ENCODE assay signal across 1 cellular context in the genomic region with DNA sequence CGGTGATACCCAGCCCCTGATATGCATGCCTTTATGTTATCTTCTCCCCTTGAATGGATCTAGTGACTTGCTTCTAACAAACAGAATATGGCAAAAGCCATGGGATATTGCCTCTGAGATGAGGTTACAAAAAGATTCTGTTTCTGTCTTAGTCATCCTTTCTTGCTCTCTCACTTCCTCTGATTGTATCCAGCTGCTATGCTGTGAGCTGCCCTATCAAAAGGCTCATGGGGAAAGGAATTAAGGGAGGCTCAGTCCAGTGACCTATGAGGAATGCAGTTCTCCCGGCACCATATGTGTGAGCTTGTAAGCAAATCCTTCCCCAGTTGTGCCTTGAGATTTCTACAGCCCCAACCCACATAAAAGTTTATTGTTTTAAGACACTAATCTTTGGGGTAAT.
TF ChIP-seq lines count a peak whose summit lies in the region.

No MANE protein-coding gene starts in this region.

TF ChIP-seq in WTC11, 78 proteins besides CTCF, POLR2A, EP300 and RAD21 (continued from another document):
- TF ChIP-seq, protein P1, sequence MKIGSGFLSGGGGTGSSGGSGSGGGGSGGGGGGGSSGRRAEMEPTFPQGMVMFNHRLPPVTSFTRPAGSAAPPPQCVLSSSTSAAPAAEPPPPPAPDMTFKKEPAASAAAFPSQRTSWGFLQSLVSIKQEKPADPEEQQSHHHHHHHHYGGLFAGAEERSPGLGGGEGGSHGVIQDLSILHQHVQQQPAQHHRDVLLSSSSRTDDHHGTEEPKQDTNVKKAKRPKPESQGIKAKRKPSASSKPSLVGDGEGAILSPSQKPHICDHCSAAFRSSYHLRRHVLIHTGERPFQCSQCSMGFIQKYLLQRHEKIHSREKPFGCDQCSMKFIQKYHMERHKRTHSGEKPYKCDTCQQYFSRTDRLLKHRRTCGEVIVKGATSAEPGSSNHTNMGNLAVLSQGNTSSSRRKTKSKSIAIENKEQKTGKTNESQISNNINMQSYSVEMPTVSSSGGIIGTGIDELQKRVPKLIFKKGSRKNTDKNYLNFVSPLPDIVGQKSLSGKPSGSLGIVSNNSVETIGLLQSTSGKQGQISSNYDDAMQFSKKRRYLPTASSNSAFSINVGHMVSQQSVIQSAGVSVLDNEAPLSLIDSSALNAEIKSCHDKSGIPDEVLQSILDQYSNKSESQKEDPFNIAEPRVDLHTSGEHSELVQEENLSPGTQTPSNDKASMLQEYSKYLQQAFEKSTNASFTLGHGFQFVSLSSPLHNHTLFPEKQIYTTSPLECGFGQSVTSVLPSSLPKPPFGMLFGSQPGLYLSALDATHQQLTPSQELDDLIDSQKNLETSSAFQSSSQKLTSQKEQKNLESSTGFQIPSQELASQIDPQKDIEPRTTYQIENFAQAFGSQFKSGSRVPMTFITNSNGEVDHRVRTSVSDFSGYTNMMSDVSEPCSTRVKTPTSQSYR (CRISPR knock-in tag; IDR thresholded peaks at IDR 0.05), result no peak
